ENCODE assay signal across 8 cellular contexts in the genomic region with DNA sequence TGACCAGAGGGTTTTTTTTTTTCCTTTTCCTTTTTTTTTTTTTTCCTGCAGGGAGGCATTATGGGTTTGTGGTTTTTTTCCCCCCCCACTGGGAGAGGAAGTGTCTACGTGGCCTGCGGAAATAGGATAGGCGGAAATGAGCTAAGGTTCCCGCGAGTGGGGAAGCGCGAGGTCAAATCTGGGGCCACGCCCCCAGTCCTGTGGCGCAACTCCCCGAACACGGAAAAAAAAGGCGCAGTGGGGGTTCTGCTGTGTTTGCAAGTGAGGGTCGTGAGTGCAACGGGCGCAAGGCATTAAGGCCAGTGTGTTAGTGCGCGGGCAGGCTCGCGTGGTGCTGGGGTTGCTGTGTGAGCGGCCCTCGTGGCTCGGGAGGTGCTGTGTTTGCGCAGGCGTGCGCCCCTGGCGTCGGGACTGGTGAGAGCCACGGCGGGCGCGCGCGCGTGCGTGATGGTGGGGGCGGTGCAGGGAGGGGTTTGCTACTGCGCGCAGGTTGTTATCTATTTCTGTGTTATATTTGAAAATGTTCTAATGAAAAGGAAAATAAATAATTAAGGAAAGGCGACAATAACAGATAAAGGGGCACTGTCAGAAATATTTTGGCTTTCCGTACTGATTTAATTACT. TPM values are rescaled to one million over a fixed set of nuclear protein-coding genes. Genes with fewer than 3 reads are reported as not detected.
DNase-seq lines count a peak whose midpoint lies in the region; ATAC-seq, FAIRE-seq and TF ChIP-seq lines count a peak whose summit lies in the region.

No MANE protein-coding gene starts in this region.

- intact Hi-C loops in breast epithelium (cut with DNase I; ENCODE audit: low total_unique reads), result no loop called here

- H3K9me3 ChIP-seq in breast epithelium, result no peaks in the 10 kb centered on the region
- no peaks in the 10 kb centered on the region for H3K9me3 ChIP-seq in keratinocyte (ENCODE audit: control insufficient read depth, low read depth, low read length)

- H3K4me3 ChIP-seq in breast epithelium (peak overlapping the region; percentile 56 to 70 (median 60)), keratinocyte (ENCODE audit: control insufficient read depth in 2 of 3, extremely low read depth in 1 of 3, insufficient read depth in 2 of 3, low read depth in 1 of 3, low read length in 3 of 3) (peak overlapping the region; percentile 47 to 77 (median 76))

- H3K36me3 ChIP-seq in breast epithelium (no peaks in the 10 kb centered on the region), keratinocyte (ENCODE audit: control insufficient read depth in 2 of 2, extremely low read depth in 1 of 2, insufficient read depth in 2 of 2, low read length in 2 of 2) (peaks cover 2 to 10% of the 10 kb centered on the region in 2 experiments)

- peak overlapping the region; percentile 90 to 98 for H3K27ac ChIP-seq in breast epithelium
- peak overlapping the region; percentile 95 for H3K27ac ChIP-seq in keratinocyte (ENCODE audit: control insufficient read depth, insufficient read depth, low read length)

- H3K79me2 ChIP-seq in keratinocyte (ENCODE audit: control insufficient read depth, insufficient read depth, low read length), result peaks cover 27% of the 10 kb centered on the region

- TF ChIP-seq CTCF in breast epithelium (IDR thresholded peaks at IDR 0.05) (peak; percentile 54 to 67 (median 55)), keratinocyte (optimal IDR thresholded peaks at IDR 0.05 in 1 of 3, IDR thresholded peaks at IDR 0.05 in 1 of 3, conservative IDR thresholded peaks at IDR 0.05 in 1 of 3; ENCODE audit: extremely low read depth in 1 of 3, insufficient read depth in 2 of 3, low read length in 3 of 3) (peak; percentile 16 to 54 (median 51))

- H3K4me1 ChIP-seq in breast epithelium, result no peaks in the 10 kb centered on the region
- no peaks in the 10 kb centered on the region for H3K4me1 ChIP-seq in keratinocyte (ENCODE audit: control insufficient read depth, extremely low read depth, insufficient read depth, low read length)

- H3K9me1 ChIP-seq in keratinocyte (ENCODE audit: control insufficient read depth, extremely low read depth, insufficient read depth, low read length), result no peaks in the 10 kb centered on the region

- H3K27me3 ChIP-seq in breast epithelium, result peaks cover 0 to 39% of the 10 kb centered on the region in 2 donors
- no peaks in the 10 kb centered on the region for H3K27me3 ChIP-seq in keratinocyte (ENCODE audit: control insufficient read depth, extremely low read depth, insufficient read depth, low read length)

- H2AFZ ChIP-seq in keratinocyte (ENCODE audit: control insufficient read depth, low read length), result peak overlapping the region; percentile 70

- TF ChIP-seq POLR2A in breast epithelium (IDR thresholded peaks at IDR 0.05), result peak; percentile 16

- peak; percentile 43 for ATAC-seq in HG02884 (IDR thresholded peaks at IDR 0.05; ENCODE audit: unreplicated experiment)

- H3K4me2 ChIP-seq in keratinocyte (ENCODE audit: control insufficient read depth, extremely low read depth, insufficient read depth, low read depth, low read length), result peak overlapping the region; percentile 62

- H4K20me1 ChIP-seq in keratinocyte (ENCODE audit: control insufficient read depth, extremely low read depth, insufficient read depth, low read length), result peaks cover 3% of the 10 kb centered on the region

- peak overlapping the region; percentile 89 for H3K9ac ChIP-seq in keratinocyte (ENCODE audit: control insufficient read depth, extremely low read depth, insufficient read depth, low read length)

- dilution Hi-C loops in keratinocyte (cut with MboI; ENCODE audit: extremely low pct_ligation_motif_present, low sequenced_read_pairs), result no loop called here

- FAIRE-seq in keratinocyte (lab: Jason Lieb, UNC), result no peak

- DNase-seq in DMS79 treated with DMSO at 0.1 percent for 48 hours (lab: John Stamatoyannopoulos, UW) (peak; percentile 76), DMS79 (lab: John Stamatoyannopoulos, UW) (no peak), NCI-H2029 (lab: John Stamatoyannopoulos, UW) (peak; percentile 73), UCSD-AML1 (lab: John Stamatoyannopoulos, UW; ENCODE audit: unreplicated experiment) (peak; percentile 90), breast epithelium (ENCODE audit: low spot score in 2 of 2) (peak; percentile 84 to 85), keratinocyte (ENCODE audit: low read depth, low spot score) (no peak)
- DNase-seq in stimulated activated CD4-positive, alpha-beta T cell treated with anti-CD3 and anti-CD28 coated beads, Interleukin-12 subunit alpha, Interleukin-12 subunit beta, amount 100 ng/mL, for 4 hours, result peak; percentile 80

RNA-seq across cellular contexts. Expression of gene MORF4L2, which starts 0.7 kb away (rescaled TPM):
- 100 to 1,000 TPM; 179 to 400 (median 296) TPM for total RNA-seq in breast epithelium
- 450 to 659 TPM (median 648 TPM) in 3 replicates for polyA plus RNA-seq in keratinocyte
- polyA plus RNA-seq in keratinocyte (2011; ENCODE audit: low read depth), result 350 TPM
- 360 and 552 TPM in 2 replicates for polyA plus RNA-seq in keratinocyte (2011; cell fraction: cytosol; rRNA removed)
- polyA plus RNA-seq in keratinocyte (2011; cell fraction: nucleus; rRNA removed), result 590 and 762 TPM in 2 replicates
- polyA plus RNA-seq in keratinocyte (2012; ENCODE audit: low replicate concordance), result 311 and 470 TPM in 2 replicates
- 76.9 to 236 TPM (median 205 TPM) in 3 replicates for polyA minus RNA-seq in keratinocyte
- polyA minus RNA-seq in keratinocyte (2011; cell fraction: cytosol; rRNA and poly(A)+ RNA removed), result 177 TPM
- polyA minus RNA-seq in keratinocyte (2011; cell fraction: nucleus; rRNA and poly(A)+ RNA removed), result 126 and 283 TPM in 2 replicates

RNA-seq across cellular contexts. Expression of gene TMEM31, which starts 23.5 kb away (rescaled TPM):
- total RNA-seq in breast epithelium, result not detected
- polyA plus RNA-seq in keratinocyte, result not detected in 3 replicates
- not detected for polyA plus RNA-seq in keratinocyte (2011; ENCODE audit: low read depth)
- polyA plus RNA-seq in keratinocyte (2011; cell fraction: cytosol; rRNA removed), result 0.16 TPM in 1 of 2 replicates, not detected in the other
- not detected in 2 replicates for polyA plus RNA-seq in keratinocyte (2011; cell fraction: nucleus; rRNA removed)
- polyA plus RNA-seq in keratinocyte (2012; ENCODE audit: low replicate concordance), result 0.34 TPM in 1 of 2 replicates, not detected in the other
- not detected in 3 replicates for polyA minus RNA-seq in keratinocyte
- not detected for polyA minus RNA-seq in keratinocyte (2011; cell fraction: cytosol; rRNA and poly(A)+ RNA removed)
- polyA minus RNA-seq in keratinocyte (2011; cell fraction: nucleus; rRNA and poly(A)+ RNA removed), result not detected in 2 replicates

RNA-seq across cellular contexts. Expression of gene TCEAL1, which starts 58.4 kb away (rescaled TPM):
- total RNA-seq in breast epithelium, result 100 to 1,000 TPM in 1 of 3 donors, 10 to 100 TPM in 2; 60.8 to 115 (median 76.4) TPM
- 13.6 to 21.5 TPM (median 15.7 TPM) in 3 replicates for polyA plus RNA-seq in keratinocyte
- 10.8 TPM for polyA plus RNA-seq in keratinocyte (2011; ENCODE audit: low read depth)
- 21.4 and 29.2 TPM in 2 replicates for polyA plus RNA-seq in keratinocyte (2011; cell fraction: cytosol; rRNA removed)
- polyA plus RNA-seq in keratinocyte (2011; cell fraction: nucleus; rRNA removed), result 19.1 and 23.7 TPM in 2 replicates
- polyA plus RNA-seq in keratinocyte (2012; ENCODE audit: low replicate concordance), result 11.7 and 12.9 TPM in 2 replicates
- 1.6 to 3.6 TPM in 2 of 3 replicates, not detected in the other for polyA minus RNA-seq in keratinocyte
- polyA minus RNA-seq in keratinocyte (2011; cell fraction: cytosol; rRNA and poly(A)+ RNA removed), result 2.9 TPM
- 0.95 and 2.9 TPM in 2 replicates for polyA minus RNA-seq in keratinocyte (2011; cell fraction: nucleus; rRNA and poly(A)+ RNA removed)

Comparison
In these comparisons a context has a peak if more than half of its experiments do, and no peak if none do; other contexts are left out.
1. DNase-seq: peak in DMS79 treated with DMSO at 0.1 percent for 48 hours (single experiment), NCI-H2029 (single experiment), UCSD-AML1 (single experiment), breast epithelium (2 of 2) and stimulated activated CD4-positive, alpha-beta T cell treated with anti-CD3 and anti-CD28 coated beads, Interleukin-12 subunit alpha, Interleukin-12 subunit beta, amount 100 ng/mL, for 4 hours (single experiment); none in DMS79 (single experiment) and keratinocyte (single experiment).